1 cellular context compared by ENCODE assay signal in genomic region chr2:65579506-65580235, GRCh38.
TF ChIP-seq lines count a peak whose summit lies in the region.

No MANE protein-coding gene starts in this region.

TF ChIP-seq in A549, 52 proteins besides CTCF, POLR2A, EP300 and RAD21 (continued from another document):
- TF ChIP-seq, protein P1, sequence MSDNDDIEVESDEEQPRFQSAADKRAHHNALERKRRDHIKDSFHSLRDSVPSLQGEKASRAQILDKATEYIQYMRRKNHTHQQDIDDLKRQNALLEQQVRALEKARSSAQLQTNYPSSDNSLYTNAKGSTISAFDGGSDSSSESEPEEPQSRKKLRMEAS (IDR thresholded peaks at IDR 0.05): no peak
- TF ChIP-seq NR3C1 (IDR thresholded peaks at IDR 0.05) (no peak), ZFP36 (IDR thresholded peaks at IDR 0.05; ENCODE audit: borderline replicate concordance, partially characterized antibody) (no peak)
- TF ChIP-seq, protein P2, sequence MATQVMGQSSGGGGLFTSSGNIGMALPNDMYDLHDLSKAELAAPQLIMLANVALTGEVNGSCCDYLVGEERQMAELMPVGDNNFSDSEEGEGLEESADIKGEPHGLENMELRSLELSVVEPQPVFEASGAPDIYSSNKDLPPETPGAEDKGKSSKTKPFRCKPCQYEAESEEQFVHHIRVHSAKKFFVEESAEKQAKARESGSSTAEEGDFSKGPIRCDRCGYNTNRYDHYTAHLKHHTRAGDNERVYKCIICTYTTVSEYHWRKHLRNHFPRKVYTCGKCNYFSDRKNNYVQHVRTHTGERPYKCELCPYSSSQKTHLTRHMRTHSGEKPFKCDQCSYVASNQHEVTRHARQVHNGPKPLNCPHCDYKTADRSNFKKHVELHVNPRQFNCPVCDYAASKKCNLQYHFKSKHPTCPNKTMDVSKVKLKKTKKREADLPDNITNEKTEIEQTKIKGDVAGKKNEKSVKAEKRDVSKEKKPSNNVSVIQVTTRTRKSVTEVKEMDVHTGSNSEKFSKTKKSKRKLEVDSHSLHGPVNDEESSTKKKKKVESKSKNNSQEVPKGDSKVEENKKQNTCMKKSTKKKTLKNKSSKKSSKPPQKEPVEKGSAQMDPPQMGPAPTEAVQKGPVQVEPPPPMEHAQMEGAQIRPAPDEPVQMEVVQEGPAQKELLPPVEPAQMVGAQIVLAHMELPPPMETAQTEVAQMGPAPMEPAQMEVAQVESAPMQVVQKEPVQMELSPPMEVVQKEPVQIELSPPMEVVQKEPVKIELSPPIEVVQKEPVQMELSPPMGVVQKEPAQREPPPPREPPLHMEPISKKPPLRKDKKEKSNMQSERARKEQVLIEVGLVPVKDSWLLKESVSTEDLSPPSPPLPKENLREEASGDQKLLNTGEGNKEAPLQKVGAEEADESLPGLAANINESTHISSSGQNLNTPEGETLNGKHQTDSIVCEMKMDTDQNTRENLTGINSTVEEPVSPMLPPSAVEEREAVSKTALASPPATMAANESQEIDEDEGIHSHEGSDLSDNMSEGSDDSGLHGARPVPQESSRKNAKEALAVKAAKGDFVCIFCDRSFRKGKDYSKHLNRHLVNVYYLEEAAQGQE (IDR thresholded peaks at IDR 0.05): no peak
